In the genomic region with DNA sequence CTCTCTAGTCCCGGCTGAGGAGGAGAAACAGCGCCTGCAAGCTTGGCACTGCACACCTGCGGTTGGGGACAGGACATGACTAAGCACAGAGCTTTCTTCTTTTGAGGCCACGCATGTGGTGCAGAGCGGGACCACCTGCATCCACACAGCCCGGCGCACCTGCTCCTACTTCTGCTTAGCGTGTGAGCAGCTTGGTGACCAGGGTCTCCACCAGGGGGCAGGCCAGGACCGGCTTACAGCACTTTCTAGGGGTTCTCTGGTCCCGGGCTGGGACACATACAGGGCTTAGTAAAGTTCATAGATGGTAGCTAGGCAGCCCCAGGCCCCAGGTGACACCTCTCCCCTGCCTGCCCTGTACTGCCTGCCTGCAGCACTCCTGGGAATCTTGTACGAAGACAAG, we compare ENCODE assay signal across 9 cellular contexts. TPM values are rescaled to one million over a fixed set of nuclear protein-coding genes. Genes with fewer than 3 reads are reported as not detected.
DNase-seq lines count a peak whose midpoint lies in the region; TF ChIP-seq lines count a peak whose summit lies in the region.
"Not testable (repeated sequence)": the region's sequence is repeated elsewhere in the genome, so short reads cannot be mapped to it uniquely, and the experiment has no call there.
"Had no signal": no experiment of that assay in that cellular context is flagged by ENCODE, and none has a peak within 500 bp of the region (broad histone marks: within the 10 kb centered on the region; RNA-seq: fewer than 3 reads in every experiment).

No MANE protein-coding gene starts in this region.

- TF ChIP-seq CTCF in LNCaP clone FGC (IDR thresholded peaks at IDR 0.05; ENCODE audit: control insufficient read depth, extremely low read depth, insufficient read depth): peak; percentile 69
- peak in 3 of 4 experiments; percentile 48 to 59 (median 50) for TF ChIP-seq CTCF in prostate gland (IDR thresholded peaks at IDR 0.05)

- not testable (repeated sequence) for H3K27ac ChIP-seq in prostate gland

- H3K4me1 ChIP-seq in prostate gland (replicated peaks): not testable (repeated sequence)

- not testable (repeated sequence) for H3K9me3 ChIP-seq in prostate gland

- not testable (repeated sequence) for H3K27me3 ChIP-seq in prostate gland (replicated peaks; ENCODE audit: insufficient read depth)

- not testable (repeated sequence) for H3K4me3 ChIP-seq in LNCaP clone FGC (ENCODE audit: low read depth, low read length); prostate gland

- not testable (repeated sequence) for H3K36me3 ChIP-seq in prostate gland

- not testable (repeated sequence) for TF ChIP-seq POLR2A in prostate gland (IDR thresholded peaks at IDR 0.05)

- DNase-seq in DMS79 (lab: John Stamatoyannopoulos, UW) (peak; percentile 45), LNCaP clone FGC (ENCODE audit: low read depth) (peak; percentile 1), OCI-M1 (lab: John Stamatoyannopoulos, UW) (peak; percentile 48), iPS-NIHi7 (ENCODE audit: extremely low spot score) (peak; percentile 66), prostate gland (ENCODE audit: low spot score) (peak; percentile 57), superior temporal gyrus (ENCODE audit: extremely low spot score) (peak; percentile 43)
- DNase-seq in activated CD8-positive, alpha-beta memory T cell treated with anti-CD3 and anti-CD28 coated beads for 1 hour (ENCODE audit: extremely low read depth in 1 of 2, low read depth in 1 of 2): peak; percentile 1 to 29
- peak; percentile 23 for DNase-seq in central memory CD4-positive, alpha-beta T cell

- 9% methylated on average over 9 of the region's 11 CpGs for WGBS in prostate gland

- intact Hi-C loops in prostate gland (cut with DNase I): not testable (repeated sequence)

RNA-seq across cellular contexts. Expression of a gene that starts 51.2 kb away (rescaled TPM):
- not detected for total RNA-seq in prostate gland
- total RNA-seq: temporal lobe had no signal

Comparison
In these comparisons a context has a peak if more than half of its experiments do, and no peak if none do; other contexts are left out.
1. DNase-seq: peak in every context shown above with its lines; median percentile 66 in iPS-NIHi7; 57 in prostate gland; 48 in OCI-M1; 45 in DMS79; 43 in superior temporal gyrus; 23 in central memory CD4-positive, alpha-beta T cell; 15 in activated CD8-positive, alpha-beta memory T cell treated with anti-CD3 and anti-CD28 coated beads for 1 hour; 1 in LNCaP clone FGC.